In the genomic region with DNA sequence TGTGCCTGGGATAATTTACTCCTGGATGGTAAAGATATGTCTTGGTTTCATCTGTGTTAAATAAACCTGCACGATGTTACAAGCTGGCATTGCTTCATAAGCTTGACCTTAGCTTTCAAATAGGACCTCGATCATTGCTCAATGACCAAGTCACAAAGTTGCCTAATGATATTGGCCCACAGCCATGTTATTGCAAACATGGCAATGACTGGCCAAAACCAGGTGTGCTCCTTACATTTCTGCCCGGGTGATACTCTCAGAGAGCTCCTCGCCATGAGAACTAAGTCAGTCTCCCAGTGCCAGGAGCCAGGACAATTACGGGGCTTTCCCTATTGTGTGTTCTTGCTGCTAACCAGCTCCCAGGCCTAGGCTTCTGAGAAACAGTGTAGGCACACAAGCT, we compare ENCODE assay signal across 14 cellular contexts.
DNase-seq lines count a peak whose midpoint lies in the region; ATAC-seq and TF ChIP-seq lines count a peak whose summit lies in the region.
"Had no signal": no experiment of that assay in that cellular context is flagged by ENCODE, and none has a peak within 500 bp of the region (broad histone marks: within the 10 kb centered on the region; RNA-seq: fewer than 3 reads in every experiment).

No MANE protein-coding gene starts in this region.

- H3K4me1 Mint-ChIP-seq in activated T-helper 2 cell treated with anti-CD3 and anti-CD28 coated beads, Interferon-gamma antibody, Interleukin-2, Interleukin-4, amounts not matched to agents 10 μg/mL and 5 μg/mL and 100 μg/mL, durations not matched to agents 14 hours and 24 hours and 36 hours (ENCODE audit: low read depth): peaks cover 16% of the 10 kb centered on the region

- no peak overlapping the region for H3K27ac Mint-ChIP-seq in activated T-helper 2 cell treated with anti-CD3 and anti-CD28 coated beads, Interferon-gamma antibody, Interleukin-2, Interleukin-4, amounts not matched to agents 10 μg/mL and 5 μg/mL and 100 μg/mL, durations not matched to agents 14 hours and 24 hours and 36 hours

- TF ChIP-seq CTCF in gastroesophageal sphincter (IDR thresholded peaks at IDR 0.05): no peak
- TF ChIP-seq CTCF in spleen (IDR thresholded peaks at IDR 0.05 in 8 of 11, conservative IDR thresholded peaks at IDR 0.05 in 3 of 11): no peak
- no peak for TF ChIP-seq CTCF in A673 (conservative IDR thresholded peaks at IDR 0.05; ENCODE audit: low read depth, low read length)

- POLR2A ChIA-PET in A673 (lab: Charles Lee; ENCODE audit: low non-redundant PET): no interaction called here

- TF ChIP-seq POLR2A in gastroesophageal sphincter (IDR thresholded peaks at IDR 0.05): no peak
- TF ChIP-seq POLR2A in spleen (IDR thresholded peaks at IDR 0.05): no peak

- peaks cover 6% of the 10 kb centered on the region for H3K9me3 Mint-ChIP-seq in activated T-helper 2 cell treated with anti-CD3 and anti-CD28 coated beads, Interferon-gamma antibody, Interleukin-2, Interleukin-4, amounts not matched to agents 10 μg/mL and 5 μg/mL and 100 μg/mL, durations not matched to agents 14 hours and 24 hours and 36 hours

- H3K4me3 ChIP-seq in gastroesophageal sphincter (no peak overlapping the region), spleen (no peak overlapping the region), A673 (ENCODE audit: low read depth, low read length, poor library complexity, severe bottlenecking) (no peak overlapping the region)
- H3K4me3 ChIP-seq: sigmoid colon had no signal

- no peak overlapping the region for H3K4me3 Mint-ChIP-seq in activated T-helper 2 cell treated with anti-CD3 and anti-CD28 coated beads, Interferon-gamma antibody, Interleukin-2, Interleukin-4, amounts not matched to agents 10 μg/mL and 5 μg/mL and 100 μg/mL, durations not matched to agents 14 hours and 24 hours and 36 hours (ENCODE audit: low read depth)

- BruUV-seq in A673 (replicated peaks; lab: Mats Ljungman, UMichigan): no TSS peak

- H3K27me3 Mint-ChIP-seq in activated T-helper 2 cell treated with anti-CD3 and anti-CD28 coated beads, Interferon-gamma antibody, Interleukin-2, Interleukin-4, amounts not matched to agents 10 μg/mL and 5 μg/mL and 100 μg/mL, durations not matched to agents 14 hours and 24 hours and 36 hours (ENCODE audit: low read depth): peaks cover 3% of the 10 kb centered on the region

- H3K36me3 Mint-ChIP-seq in activated T-helper 2 cell treated with anti-CD3 and anti-CD28 coated beads, Interferon-gamma antibody, Interleukin-2, Interleukin-4, amounts not matched to agents 10 μg/mL and 5 μg/mL and 100 μg/mL, durations not matched to agents 14 hours and 24 hours and 36 hours (ENCODE audit: low read depth): no peaks in the 10 kb centered on the region

- H3K36me3 ChIP-seq in gastroesophageal sphincter (no peaks in the 10 kb centered on the region), spleen (no peaks in the 10 kb centered on the region), A673 (ENCODE audit: insufficient read depth, low read length, poor library complexity, severe bottlenecking) (no peaks in the 10 kb centered on the region)
- H3K36me3 ChIP-seq: brain microvascular endothelial cell, sigmoid colon had no signal

- no peak overlapping the region for H3K27ac ChIP-seq in gastroesophageal sphincter
- peak overlapping the region in 7 of 8 donors; percentile 69 to 91 (median 83) for H3K27ac ChIP-seq in spleen
- no peak overlapping the region for H3K27ac ChIP-seq in A673 (ENCODE audit: low read depth, low read length, poor library complexity, severe bottlenecking)
- no peak overlapping the region for H3K27ac ChIP-seq in caudate nucleus (ENCODE audit: low read depth, low read length)
- H3K27ac ChIP-seq: brain microvascular endothelial cell, KMS-11, sigmoid colon had no signal

- peak; percentile 34 for ATAC-seq in gastroesophageal sphincter

- no peaks in the 10 kb centered on the region for H3K27me3 ChIP-seq in gastroesophageal sphincter
- H3K27me3 ChIP-seq in spleen (replicated peaks in 1 of 7): no peaks in the 10 kb centered on the region
- H3K27me3 ChIP-seq in A673 (replicated peaks; ENCODE audit: insufficient read depth, low read depth, low read length, poor library complexity): no peaks in the 10 kb centered on the region
- H3K27me3 ChIP-seq: brain microvascular endothelial cell, sigmoid colon had no signal

- DNase-seq in HS-5 (ENCODE audit: low read depth): peak; percentile 61
- peak; percentile 80 for DNase-seq in SKM-1 (lab: John Stamatoyannopoulos, UW; ENCODE audit: unreplicated experiment)
- no peak for DNase-seq in spleen
- no peak for DNase-seq in NCI-H748 (lab: John Stamatoyannopoulos, UW; ENCODE audit: unreplicated experiment)
- DNase-seq in activated T-helper 2 cell treated with anti-CD3 and anti-CD28 coated beads, Interferon-gamma antibody, Interleukin-2, Interleukin-4, amounts not matched to agents 10 μg/mL and 5 μg/mL and 100 μg/mL, durations not matched to agents 14 hours and 24 hours and 36 hours (ENCODE audit: low spot score): no peak
- DNase-seq in A673 (ENCODE audit: low spot score): no peak
- no peak for DNase-seq in caudate nucleus (lab: John Stamatoyannopoulos, UW)
- DNase-seq: brain microvascular endothelial cell, DMS53, midbrain, NCI-H526 treated with DMSO at 0.1 percent for 48 hours, sigmoid colon had no signal

- peaks cover 3 to 19% (median 7%) of the 10 kb centered on the region in 3 donors for H3K4me1 ChIP-seq in gastroesophageal sphincter
- H3K4me1 ChIP-seq in spleen: peaks cover 3 to 57% (median 9%) of the 10 kb centered on the region in 6 donors
- no peaks in the 10 kb centered on the region for H3K4me1 ChIP-seq in A673 (ENCODE audit: insufficient read depth, low read length, poor library complexity, severe bottlenecking)

- H3K9me3 ChIP-seq in gastroesophageal sphincter: peaks cover 0 to 7% (median 0%) of the 10 kb centered on the region in 3 donors
- peaks cover 0 to 3% (median 0%) of the 10 kb centered on the region in 8 donors for H3K9me3 ChIP-seq in spleen
- no peaks in the 10 kb centered on the region for H3K9me3 ChIP-seq in A673 (ENCODE audit: low read depth, low read length, poor library complexity, severe bottlenecking)
- H3K9me3 ChIP-seq: sigmoid colon had no signal

- intact Hi-C loops in spleen (cut with DNase I; ENCODE audit: low total_unique reads): no loop called here
- intact Hi-C loops in activated T-helper 2 cell treated with anti-CD3 and anti-CD28 coated beads, Interferon-gamma antibody, Interleukin-2, Interleukin-4, amounts not matched to agents 10 μg/mL and 5 μg/mL and 100 μg/mL, durations not matched to agents 14 hours and 24 hours and 36 hours (cut with micrococcal nuclease): no loop called here
- intact Hi-C loops in A673 (cut with micrococcal nuclease; ENCODE audit: unreplicated experiment): no loop called here

- 69 to 80% methylated on average over 1 to 5 of the region's 5 CpGs for WGBS in gastroesophageal sphincter (ENCODE audit: low coverage in 1 of 2), 2 donors
- 49 to 70% (median 62%) methylated on average over 5 of the region's 5 CpGs for WGBS in spleen, 5 donors

- TF ChIP-seq EP300 in gastroesophageal sphincter (IDR thresholded peaks at IDR 0.05): no peak

- CTCF ChIA-PET in A673 (lab: Charles Lee): no interaction called here

Comparison
In these comparisons a context has a peak if more than half of its experiments do, and no peak if none do; other contexts are left out.
1. DNase-seq: peak in HS-5 (single experiment) and SKM-1 (single experiment); none in spleen (single experiment), NCI-H748 (single experiment), activated T-helper 2 cell treated with anti-CD3 and anti-CD28 coated beads, Interferon-gamma antibody, Interleukin-2, Interleukin-4, amounts not matched to agents 10 μg/mL and 5 μg/mL and 100 μg/mL, durations not matched to agents 14 hours and 24 hours and 36 hours (single experiment), A673 (single experiment) and caudate nucleus (0 of 61).
2. H3K27ac ChIP-seq: peak in spleen (7 of 8); none in gastroesophageal sphincter (0 of 4), A673 (single experiment) and caudate nucleus (single experiment).